In genomic region chr12:124833693-124834122, GRCh38 we compare ENCODE assay signal across 13 cellular contexts. TPM values are rescaled to one million over a fixed set of nuclear protein-coding genes. Genes with fewer than 3 reads are reported as not detected.
DNase-seq lines count a peak whose midpoint lies in the region; ATAC-seq and TF ChIP-seq lines count a peak whose summit lies in the region.
"Had no signal": no experiment of that assay in that cellular context is flagged by ENCODE, and none has a peak within 500 bp of the region (broad histone marks: within the 10 kb centered on the region; RNA-seq: fewer than 3 reads in every experiment).

No MANE protein-coding gene starts in this region.

- peaks cover 15% of the 10 kb centered on the region for H3K4me1 ChIP-seq in HUES48 (ENCODE audit: control insufficient read depth, insufficient read depth, low read length)
- H3K4me1 ChIP-seq in adrenal gland (replicated peaks in 1 of 2): peaks cover 58 to 84% of the 10 kb centered on the region in 2 donors
- peaks cover 20% of the 10 kb centered on the region for H3K4me1 ChIP-seq in psoas muscle

- no peaks in the 10 kb centered on the region for H3K9me3 ChIP-seq in HUES48 (ENCODE audit: control insufficient read depth, insufficient read depth, low read length)
- no peaks in the 10 kb centered on the region for H3K9me3 ChIP-seq in adrenal gland (replicated peaks in 1 of 3)
- H3K9me3 ChIP-seq in psoas muscle: no peaks in the 10 kb centered on the region
- H3K9me3 ChIP-seq: esophagus muscularis mucosa had no signal

- peaks cover 0 to 2% of the 10 kb centered on the region in 2 donors for H3K27me3 Mint-ChIP-seq in natural killer cell treated with Interleukin-12 subunit alpha and Interleukin-12 subunit beta and Interleukin-15 and Interleukin-18, amount 100 ng/mL, for 72 hours
- no peaks in the 10 kb centered on the region for H3K27me3 Mint-ChIP-seq in activated naive CD4-positive, alpha-beta T cell treated with anti-CD3 and anti-CD28 coated beads, Interleukin-2, amount 10 ng/mL, durations not matched to agents 7 days and 5 days

- TF ChIP-seq CTCF in adrenal gland (IDR thresholded peaks at IDR 0.05) (no peak), psoas muscle (IDR thresholded peaks at IDR 0.05) (no peak)

- H3K27me3 ChIP-seq in HUES48 (ENCODE audit: control insufficient read depth, insufficient read depth, low read length) (no peaks in the 10 kb centered on the region), adrenal gland (no peaks in the 10 kb centered on the region), psoas muscle (ENCODE audit: insufficient read depth in 3 of 3, low read length in 2 of 3) (no peaks in the 10 kb centered on the region)
- H3K27me3 ChIP-seq: esophagus muscularis mucosa had no signal

- H3K4me3 ChIP-seq in HUES48 (ENCODE audit: low read depth, low read length) (no peak overlapping the region), adrenal gland (no peak overlapping the region), psoas muscle (no peak overlapping the region)
- H3K4me3 ChIP-seq: esophagus muscularis mucosa, lung had no signal

- H3K4me3 Mint-ChIP-seq in natural killer cell treated with Interleukin-12 subunit alpha and Interleukin-12 subunit beta and Interleukin-15 and Interleukin-18, amount 100 ng/mL, for 72 hours: no peak overlapping the region
- H3K4me3 Mint-ChIP-seq in activated naive CD4-positive, alpha-beta T cell treated with anti-CD3 and anti-CD28 coated beads, Interleukin-2, amount 10 ng/mL, durations not matched to agents 7 days and 5 days: no peak overlapping the region
- H3K4me3 Mint-ChIP-seq: CD8-positive, alpha-beta memory T cell had no signal

- peak in 4 of 7 donors; percentile 66 to 84 (median 73) for DNase-seq in adrenal gland
- DNase-seq in left cardiac atrium: peak; percentile 47
- DNase-seq in psoas muscle: peak in 1 of 2 donors; percentile 81
- DNase-seq in natural killer cell treated with Interleukin-12 subunit alpha and Interleukin-12 subunit beta and Interleukin-15 and Interleukin-18, amount 100 ng/mL, for 72 hours (ENCODE audit: low spot score): no peak
- no peak for DNase-seq in activated naive CD4-positive, alpha-beta T cell treated with anti-CD3 and anti-CD28 coated beads, Interleukin-2, amount 10 ng/mL, durations not matched to agents 7 days and 5 days
- no peak for DNase-seq in glomerular visceral epithelial cell (ENCODE audit: extremely low spot score)
- DNase-seq: activated CD8-positive, alpha-beta memory T cell treated with anti-CD3 and anti-CD28 coated beads for 24 hours; CD8-positive, alpha-beta memory T cell; IMR-90 had no signal

- TF ChIP-seq POLR2A in adrenal gland (IDR thresholded peaks at IDR 0.05): peak in 1 of 2 donors; percentile 60

- CTCF ChIA-PET in activated naive CD4-positive, alpha-beta T cell treated with anti-CD3 and anti-CD28 coated beads, Interleukin-2, amount 10 ng/mL, durations not matched to agents 7 days and 5 days (lab: Charles Lee): no interaction called here

- WGBS in adrenal gland, 4 donors: 37 to 61% (median 48%) methylated on average over 9 to 18 of the region's 18 CpGs
- 12 to 41% (median 16%) methylated on average over 17 to 18 of the region's 18 CpGs for WGBS in psoas muscle, 3 donors

- H3K9ac ChIP-seq in HUES48 (ENCODE audit: low read depth, low read length): no peak overlapping the region

- H3K36me3 ChIP-seq in HUES48 (ENCODE audit: control insufficient read depth, insufficient read depth, low read length): no peaks in the 10 kb centered on the region
- H3K36me3 ChIP-seq in adrenal gland (replicated peaks in 1 of 2): peaks cover 0 to 8% of the 10 kb centered on the region in 2 donors
- H3K36me3 ChIP-seq in psoas muscle (ENCODE audit: insufficient read depth in 1 of 2, low read depth in 1 of 2): no peaks in the 10 kb centered on the region
- H3K36me3 ChIP-seq: esophagus muscularis mucosa had no signal

- H3K27ac ChIP-seq in HUES48 (ENCODE audit: low read depth, low read length): peak overlapping the region; percentile 72
- H3K27ac ChIP-seq in adrenal gland: peak overlapping the region in 4 of 5 donors; percentile 86 to 92 (median 89)
- peak overlapping the region; percentile 62 for H3K27ac ChIP-seq in psoas muscle

- no peaks in the 10 kb centered on the region for H3K36me3 Mint-ChIP-seq in natural killer cell treated with Interleukin-12 subunit alpha and Interleukin-12 subunit beta and Interleukin-15 and Interleukin-18, amount 100 ng/mL, for 72 hours
- no peaks in the 10 kb centered on the region for H3K36me3 Mint-ChIP-seq in activated naive CD4-positive, alpha-beta T cell treated with anti-CD3 and anti-CD28 coated beads, Interleukin-2, amount 10 ng/mL, durations not matched to agents 7 days and 5 days

- intact Hi-C loops in adrenal gland (cut with DNase I) (no loop called here), left cardiac atrium (cut with DNase I) (no loop called here), psoas muscle (cut with DNase I) (no loop called here)

- peaks cover 0 to 11% of the 10 kb centered on the region in 2 donors for H3K4me1 Mint-ChIP-seq in natural killer cell treated with Interleukin-12 subunit alpha and Interleukin-12 subunit beta and Interleukin-15 and Interleukin-18, amount 100 ng/mL, for 72 hours (ENCODE audit: low read depth in 2 of 2)
- H3K4me1 Mint-ChIP-seq in activated naive CD4-positive, alpha-beta T cell treated with anti-CD3 and anti-CD28 coated beads, Interleukin-2, amount 10 ng/mL, durations not matched to agents 7 days and 5 days: no peaks in the 10 kb centered on the region
- H3K4me1 Mint-ChIP-seq: CD8-positive, alpha-beta memory T cell had no signal

- H3K27ac Mint-ChIP-seq in natural killer cell treated with Interleukin-12 subunit alpha and Interleukin-12 subunit beta and Interleukin-15 and Interleukin-18, amount 100 ng/mL, for 72 hours: no peak overlapping the region
- H3K27ac Mint-ChIP-seq in activated naive CD4-positive, alpha-beta T cell treated with anti-CD3 and anti-CD28 coated beads, Interleukin-2, amount 10 ng/mL, durations not matched to agents 7 days and 5 days: no peak overlapping the region

- ATAC-seq in left cardiac atrium: peak in 1 of 2 donors; percentile 58
- peak in 3 of 4 donors; percentile 29 to 54 (median 34) for ATAC-seq in psoas muscle
- no peak for ATAC-seq in natural killer cell treated with Interleukin-12 subunit alpha and Interleukin-12 subunit beta and Interleukin-15 and Interleukin-18, amount 100 ng/mL, for 72 hours
- ATAC-seq in GM18861 (IDR thresholded peaks at IDR 0.05; ENCODE audit: unreplicated experiment): no peak

- no peaks in the 10 kb centered on the region for H3K9me3 Mint-ChIP-seq in natural killer cell treated with Interleukin-12 subunit alpha and Interleukin-12 subunit beta and Interleukin-15 and Interleukin-18, amount 100 ng/mL, for 72 hours
- no peaks in the 10 kb centered on the region for H3K9me3 Mint-ChIP-seq in activated naive CD4-positive, alpha-beta T cell treated with anti-CD3 and anti-CD28 coated beads, Interleukin-2, amount 10 ng/mL, durations not matched to agents 7 days and 5 days

RNA-seq across cellular contexts. Expression of gene SCARB1, which starts 30.0 kb away (rescaled TPM):
- total RNA-seq in adrenal gland (1,000 to 10,000 TPM in 5 of 8 donors, 100 to 1,000 TPM in 3; 646 to 8,580 (median 1,325) TPM), left cardiac atrium (10 to 100 TPM; 26.2 to 31.3 TPM), psoas muscle (10 to 100 TPM in 2 of 4 donors, 1 to 10 TPM in 2; 9.1 to 19.6 (median 12.6) TPM)
- polyA plus RNA-seq in adrenal gland (1,000 to 10,000 TPM in 2 of 3 donors, 100 to 1,000 TPM in 1; 213 to 5,784 (median 1,664) TPM), psoas muscle (1 to 10 TPM; 5.7 to 8.6 (median 7.9) TPM)
- total RNA-seq in natural killer cell treated with Interleukin-12 subunit alpha and Interleukin-12 subunit beta and Interleukin-15 and Interleukin-18, amount 100 ng/mL, for 72 hours: 10 to 100 TPM in 1 of 2 donors, 1 to 10 TPM in 1; 10.0 to 45.6 TPM

Comparison
In these comparisons a context has a peak if more than half of its experiments do, and no peak if none do; other contexts are left out.
1. DNase-seq: peak in adrenal gland (4 of 7) and left cardiac atrium (single experiment); none in natural killer cell treated with Interleukin-12 subunit alpha and Interleukin-12 subunit beta and Interleukin-15 and Interleukin-18, amount 100 ng/mL, for 72 hours (single experiment), activated naive CD4-positive, alpha-beta T cell treated with anti-CD3 and anti-CD28 coated beads, Interleukin-2, amount 10 ng/mL, durations not matched to agents 7 days and 5 days (single experiment) and glomerular visceral epithelial cell (single experiment).
2. ATAC-seq: peak in psoas muscle (3 of 4); none in natural killer cell treated with Interleukin-12 subunit alpha and Interleukin-12 subunit beta and Interleukin-15 and Interleukin-18, amount 100 ng/mL, for 72 hours (0 of 2) and GM18861 (single experiment).
3. RNA of gene SCARB1, which starts 30.0 kb away (total RNA-seq): 646 to 8,580 TPM in adrenal gland; 10.0 to 45.6 TPM in natural killer cell treated with Interleukin-12 subunit alpha and Interleukin-12 subunit beta and Interleukin-15 and Interleukin-18, amount 100 ng/mL, for 72 hours, 26.2 to 31.3 TPM in left cardiac atrium and 9.1 to 19.6 TPM in psoas muscle; every median in the first group is over 10 times any median in the second.
4. Peak in every context shown above with its lines, with median percentiles within 50 percentile points of each other: H3K27ac ChIP-seq.